Comparison of ENCODE assay signal across 10 cellular contexts in genomic region chr2:87692914-87693313, GRCh38. TPM values are rescaled to one million over a fixed set of nuclear protein-coding genes. Genes with fewer than 3 reads are reported as not detected.
DNase-seq lines count a peak whose midpoint lies in the region; ATAC-seq, FAIRE-seq and TF ChIP-seq lines count a peak whose summit lies in the region.
"Not testable (repeated sequence)": the region's sequence is repeated elsewhere in the genome, so short reads cannot be mapped to it uniquely, and the experiment has no call there.
"Had no signal": no experiment of that assay in that cellular context is flagged by ENCODE, and none has a peak within 500 bp of the region (broad histone marks: within the 10 kb centered on the region; RNA-seq: fewer than 3 reads in every experiment).

No MANE protein-coding gene starts in this region.

- TF ChIP-seq CTCF in Caco-2 (IDR thresholded peaks at IDR 0.05; ENCODE audit: insufficient read depth in 1 of 2, low read depth in 1 of 2, low read length in 1 of 2, severe bottlenecking in 1 of 2, unreplicated experiment in 1 of 2); RWPE2 (IDR thresholded peaks at IDR 0.05; ENCODE audit: poor library complexity, severe bottlenecking); endothelial cell of umbilical vein (IDR thresholded peaks at IDR 0.05; ENCODE audit: extremely low read depth in 1 of 2, insufficient read depth in 1 of 2, low read depth in 1 of 2, low read length in 2 of 2); fibroblast of villous mesenchyme (IDR thresholded peaks at IDR 0.05; ENCODE audit: insufficient read depth, low read depth, low read length); type B pancreatic cell (conservative IDR thresholded peaks at IDR 0.05): not testable (repeated sequence)

- H2BK5ac ChIP-seq in mesendoderm (ENCODE audit: low read length), result not testable (repeated sequence)

- not testable (repeated sequence) for H3K18ac ChIP-seq in mesendoderm (ENCODE audit: low read length)

- H4K5ac ChIP-seq in mesendoderm (ENCODE audit: low read length), result not testable (repeated sequence)

- H3K79me2 ChIP-seq in endothelial cell of umbilical vein (ENCODE audit: control insufficient read depth, insufficient read depth, low read length); mesendoderm (ENCODE audit: control insufficient read depth, insufficient read depth, low read length): not testable (repeated sequence)

- H3K27ac Mint-ChIP-seq in Caco-2 (ENCODE audit: unreplicated experiment), result not testable (repeated sequence)
- H3K27ac Mint-ChIP-seq in type B pancreatic cell, result peak overlapping the region; percentile 58

- FAIRE-seq in endothelial cell of umbilical vein (lab: Jason Lieb, UNC), result peak; percentile 24

- H2BK15ac ChIP-seq in mesendoderm (replicated peaks; ENCODE audit: low read depth), result not testable (repeated sequence)

- not testable (repeated sequence) for H3K36me3 Mint-ChIP-seq in Caco-2 (ENCODE audit: insufficient read depth, unreplicated experiment); type B pancreatic cell

- not testable (repeated sequence) for H3K4me2 ChIP-seq in endothelial cell of umbilical vein (ENCODE audit: insufficient read depth, low read length); mesendoderm (ENCODE audit: low read length)

- intact Hi-C loops in Caco-2 (cut with micrococcal nuclease; ENCODE audit: unreplicated experiment); endothelial cell of umbilical vein (cut with micrococcal nuclease): not testable (repeated sequence)

- not testable (repeated sequence) for H3K23ac ChIP-seq in mesendoderm (ENCODE audit: low read length)

- H3K27me3 Mint-ChIP-seq in Caco-2 (ENCODE audit: insufficient read depth, unreplicated experiment); type B pancreatic cell: not testable (repeated sequence)

- not testable (repeated sequence) for H3K4me1 Mint-ChIP-seq in Caco-2 (ENCODE audit: low read depth, unreplicated experiment); type B pancreatic cell (ENCODE audit: unreplicated experiment)

- CTCF ChIA-PET in Caco-2 (lab: Charles Lee); endothelial cell of umbilical vein (lab: Charles Lee): not testable (repeated sequence)

- TF ChIP-seq POLR2A in endothelial cell of umbilical vein (IDR thresholded peaks at IDR 0.05; ENCODE audit: low read depth, low read length), result not testable (repeated sequence)

- dilution Hi-C loops in endothelial cell of umbilical vein (cut with MboI; ENCODE audit: extremely low pct_ligation_motif_present, low sequenced_read_pairs), result not testable (repeated sequence)

- not testable (repeated sequence) for H3K27ac ChIP-seq in RWPE2 (ENCODE audit: poor library complexity, severe bottlenecking); endothelial cell of umbilical vein (ENCODE audit: insufficient read depth, low read depth, low read length); mesendoderm (ENCODE audit: low read depth, low read length)

- not testable (repeated sequence) for H3K4ac ChIP-seq in mesendoderm (ENCODE audit: low read depth, low read length)

- not testable (repeated sequence) for H2BK120ac ChIP-seq in mesendoderm (ENCODE audit: low read depth, low read length)

- H3K36me3 ChIP-seq in Caco-2 (ENCODE audit: control insufficient read depth, insufficient read depth, low read length); RWPE2 (ENCODE audit: low read depth); endothelial cell of umbilical vein (ENCODE audit: control insufficient read depth in 2 of 2, extremely low read depth in 1 of 2, insufficient read depth in 2 of 2, low read length in 2 of 2); mesendoderm (ENCODE audit: control insufficient read depth, insufficient read depth, low read length): not testable (repeated sequence)

- not testable (repeated sequence) for H3K56ac ChIP-seq in mesendoderm (ENCODE audit: low read length)

- H4K8ac ChIP-seq in mesendoderm (ENCODE audit: low read depth, low read length), result not testable (repeated sequence)

- not testable (repeated sequence) for H4K20me1 ChIP-seq in endothelial cell of umbilical vein (replicated peaks; ENCODE audit: control insufficient read depth, extremely low read depth, insufficient read depth, low read length)

- H3K4me3 ChIP-seq in Caco-2 (ENCODE audit: low read depth, low read length); RWPE2 (ENCODE audit: severe bottlenecking); endothelial cell of umbilical vein (replicated peaks in 1 of 3; ENCODE audit: insufficient read depth in 1 of 3, low read depth in 1 of 3, low read length in 3 of 3); fibroblast of villous mesenchyme (ENCODE audit: low read depth, low read length); mesendoderm (ENCODE audit: low read length): not testable (repeated sequence)

- not testable (repeated sequence) for H3K4me1 ChIP-seq in Caco-2; RWPE2 (ENCODE audit: insufficient read depth, poor library complexity, severe bottlenecking); endothelial cell of umbilical vein (ENCODE audit: control insufficient read depth, extremely low read depth, insufficient read depth, low read length); mesendoderm (ENCODE audit: control insufficient read depth, low read depth, low read length)

- not testable (repeated sequence) for H2AFZ ChIP-seq in endothelial cell of umbilical vein (ENCODE audit: low read depth, low read length)

- H3K27me3 ChIP-seq in Caco-2 (replicated peaks; ENCODE audit: control insufficient read depth, insufficient read depth, low read length); RWPE2 (ENCODE audit: insufficient read depth, poor library complexity, severe bottlenecking); endothelial cell of umbilical vein (ENCODE audit: control insufficient read depth in 2 of 2, insufficient read depth in 2 of 2, low read length in 2 of 2); mesendoderm (ENCODE audit: insufficient read depth, low read length, poor library complexity): not testable (repeated sequence)

- H3K79me1 ChIP-seq in mesendoderm (ENCODE audit: low read length), result not testable (repeated sequence)

- not testable (repeated sequence) for H3K4me3 Mint-ChIP-seq in Caco-2 (ENCODE audit: unreplicated experiment); type B pancreatic cell

- not testable (repeated sequence) for H3K9me3 ChIP-seq in Caco-2; RWPE2 (ENCODE audit: severe bottlenecking); endothelial cell of umbilical vein (replicated peaks; ENCODE audit: control insufficient read depth, insufficient read depth, low read length)

- peak; percentile 80 for ATAC-seq in RWPE2 (ENCODE audit: low read depth)

- BruUV-seq in Caco-2 (replicated peaks; lab: Mats Ljungman, UMichigan); endothelial cell of umbilical vein (replicated peaks; lab: Mats Ljungman, UMichigan): not testable (repeated sequence)

- peak; percentile 35 to 54 for DNase-seq in Caco-2
- DNase-seq in LoVo (ENCODE audit: low spot score), result peak; percentile 53
- DNase-seq in RWPE2 (ENCODE audit: low spot score); endothelial cell of umbilical vein (ENCODE audit: low read depth, low spot score); type B pancreatic cell (ENCODE audit: extremely low spot score, unreplicated experiment): not testable (repeated sequence)
- DNase-seq in astrocyte of the hippocampus (ENCODE audit: low read depth, low spot score), result peak; percentile 26
- peak; percentile 16 for DNase-seq in fibroblast of villous mesenchyme (ENCODE audit: low read depth)
- DNase-seq in mesendoderm, result peak; percentile 31

- POLR2A ChIA-PET in Caco-2 (lab: Charles Lee); endothelial cell of umbilical vein (lab: Charles Lee): not testable (repeated sequence)

- not testable (repeated sequence) for H3K9ac ChIP-seq in endothelial cell of umbilical vein (replicated peaks; ENCODE audit: extremely low read depth, insufficient read depth, low read length); mesendoderm (ENCODE audit: low read length)

- no CpG with 5 or more reads among the region's 2 CpGs for WGBS in mesendoderm (ENCODE audit: extremely low coverage, insufficient coverage, low lambda C conversion rate)

- H2AK5ac ChIP-seq in mesendoderm (ENCODE audit: low read length), result not testable (repeated sequence)

- not testable (repeated sequence) for H3K9me3 Mint-ChIP-seq in Caco-2 (ENCODE audit: unreplicated experiment); type B pancreatic cell

- H3K9me1 ChIP-seq in endothelial cell of umbilical vein (replicated peaks; ENCODE audit: control insufficient read depth, extremely low read depth, insufficient read depth, low read length), result not testable (repeated sequence)

RNA-seq across cellular contexts. Expression of gene PLGLB2, which starts 55.0 kb away (rescaled TPM):
- total RNA-seq in Caco-2 (2022), result 0.77 and 1.1 TPM in 2 replicates
- total RNA-seq in endothelial cell of umbilical vein, result 1.3 and 2.1 TPM in 2 replicates
- 0.68 and 0.98 TPM in 2 replicates for polyA plus RNA-seq in endothelial cell of umbilical vein
- 0.11 and 0.34 TPM in 2 replicates for polyA plus RNA-seq in endothelial cell of umbilical vein (2011; cell fraction: cytosol; rRNA removed)
- polyA plus RNA-seq in endothelial cell of umbilical vein (2011; cell fraction: nucleus; rRNA removed), result 4.3 and 6.3 TPM in 2 replicates
- polyA plus RNA-seq in endothelial cell of umbilical vein (2012), result 0.45 and 0.90 TPM in 2 replicates
- 1.9 and 3.0 TPM in 2 replicates for polyA minus RNA-seq in endothelial cell of umbilical vein
- not detected for polyA minus RNA-seq in endothelial cell of umbilical vein (2011; cell fraction: cytosol; rRNA and poly(A)+ RNA removed)
- polyA minus RNA-seq in endothelial cell of umbilical vein (2011; cell fraction: nucleus; rRNA and poly(A)+ RNA removed), result 5.8 and 13.2 TPM in 2 replicates
- total RNA-seq in fibroblast of villous mesenchyme, result 1.6 and 2.6 TPM in 2 replicates
- 0.10 TPM for polyA plus RNA-seq in mesendoderm (2013, experiment 1 of 2)
- polyA plus RNA-seq in mesendoderm (2013, experiment 2 of 2), result 0.06 TPM
- 3.4 and 5.1 TPM in 2 replicates for total RNA-seq in type B pancreatic cell (ENCODE audit: low replicate concordance)
- total RNA-seq: HT-29, SK-MEL-5 had no signal
